1 cellular context compared by ENCODE assay signal in genomic region chr3:195337747-195338146, GRCh38.
TF ChIP-seq lines count a peak whose summit lies in the region.

No MANE protein-coding gene starts in this region.

TF ChIP-seq in K562, 482 proteins besides CTCF, POLR2A, EP300 and RAD21 (continued from another document):
- TF ChIP-seq GTF3C2 (IDR thresholded peaks at IDR 0.05; ENCODE audit: borderline replicate concordance, extremely low read depth, insufficient read length) (no peak), SIX5 (IDR thresholded peaks at IDR 0.05; ENCODE audit: borderline replicate concordance in 1 of 2, insufficient read depth in 1 of 2, low read depth in 1 of 2, low read length in 2 of 2) (no peak)
